ENCODE assay signal across 1 cellular context in genomic region chr15:69074843-69075224, GRCh38.
TF ChIP-seq lines count a peak whose summit lies in the region.

No MANE protein-coding gene starts in this region.

TF ChIP-seq in H1, 55 proteins besides CTCF, POLR2A, EP300 and RAD21 (continued from another document):
- peak; percentile 10; the same call in 1 of the 2 replicates for TF ChIP-seq ATF2 (IDR thresholded peaks at IDR 0.05; ENCODE audit: low read length)
